In genomic region chr2:28390857-28391563, GRCh38 we compare ENCODE assay signal across 9 cellular contexts. TPM values are rescaled to one million over a fixed set of nuclear protein-coding genes. Genes with fewer than 3 reads are reported as not detected.
A peak's percentile ranks its signal among the peaks of the same experiment; 100 is the strongest.
DNase-seq lines count a peak whose midpoint lies in the region; ATAC-seq and TF ChIP-seq lines count a peak whose summit lies in the region.
"Had no signal": no experiment of that assay in that cellular context is flagged by ENCODE, and none has a peak within 500 bp of the region (broad histone marks: within the 10 kb centered on the region; RNA-seq: fewer than 3 reads in every experiment).

No MANE protein-coding gene starts in this region.

- RAD21 ChIA-PET in HCT116 (lab: Charles Lee; ENCODE audit: low non-redundant PET in 1 of 2, low total read pairs in 2 of 2, uncharacterized antibody in 2 of 2, unreplicated experiment in 2 of 2), result interaction anchor here in 1 of 2 experiments (0.7 kb wide), 1 partner anchor 21 kb away, joined by 4 read pairs; no protein-coding TSS in a partner anchor

- ATAC-seq in HCT116, result peak; percentile 1; the same call in 1 of the 2 replicates
- ATAC-seq in naive thymus-derived CD4-positive, alpha-beta T cell, result no peak
- no peak for ATAC-seq in GM19351 (IDR thresholded peaks at IDR 0.05; ENCODE audit: unreplicated experiment)
- ATAC-seq in GM19463 (IDR thresholded peaks at IDR 0.05; ENCODE audit: unreplicated experiment), result no peak
- no peak for ATAC-seq in HG03039 (IDR thresholded peaks at IDR 0.05; ENCODE audit: unreplicated experiment)

- TF ChIP-seq POLR2A in HCT116 (IDR thresholded peaks at IDR 0.05; ENCODE audit: borderline replicate concordance, extremely low read depth, insufficient read depth, insufficient read length), result peak; percentile 33

- H3K9ac ChIP-seq in HCT116 (ENCODE audit: low read length), result peak overlapping the region; percentile 64

- H3K4me2 ChIP-seq in HCT116 (ENCODE audit: low read length), result peak overlapping the region; percentile 82

- peak overlapping the region; percentile 56 for H2AFZ ChIP-seq in HCT116 (ENCODE audit: low read depth, low read length, poor library complexity, severe bottlenecking)

- intact Hi-C loops in Calu3 (cut with micrococcal nuclease; ENCODE audit: unreplicated experiment) (loop anchor here (5.0 to 10.0 kb wide), 4 partner anchors 159 to 586 kb away; no protein-coding TSS in a partner anchor), HCT116 (cut with micrococcal nuclease) (loop anchor here (5.0 kb wide), 1 partner anchor 419 kb away; no protein-coding TSS in a partner anchor)
- intact Hi-C loops in naive thymus-derived CD4-positive, alpha-beta T cell (cut with micrococcal nuclease), result loop anchor here (1.0 to 10.0 kb wide), 8 partner anchors 25 to 620 kb away; partner anchors contain the start of genes MRPL33 (in 2 of the 2), PPP1CB (in 1 of the 2) and TRMT61B (in 1 of the 2)

- no peaks in the 10 kb centered on the region for H3K9me2 ChIP-seq in HCT116 (ENCODE audit: insufficient read depth)

- peak overlapping the region; percentile 65 for H3K27ac Mint-ChIP-seq in Calu3 (ENCODE audit: unreplicated experiment)
- H3K27ac Mint-ChIP-seq in naive thymus-derived CD4-positive, alpha-beta T cell, result peak overlapping the region in 8 of 9 donors; percentile 72 to 94 (median 90)

- H3K9me3 Mint-ChIP-seq in Calu3 (ENCODE audit: low read depth, unreplicated experiment), result no peaks in the 10 kb centered on the region
- peaks cover 0 to 5% (median 0%) of the 10 kb centered on the region in 11 donors for H3K9me3 Mint-ChIP-seq in naive thymus-derived CD4-positive, alpha-beta T cell
- H3K9me3 Mint-ChIP-seq: central memory CD8-positive, alpha-beta T cell had no signal

- peaks cover 30% of the 10 kb centered on the region for H3K36me3 Mint-ChIP-seq in Calu3 (ENCODE audit: insufficient read depth, unreplicated experiment)
- peaks cover 0 to 4% (median 0%) of the 10 kb centered on the region in 5 donors for H3K36me3 Mint-ChIP-seq in naive thymus-derived CD4-positive, alpha-beta T cell

- peak; percentile 64 for DNase-seq in Calu3
- no peak for DNase-seq in HCT116 (ENCODE audit: low read depth, low spot score)
- no peak for DNase-seq in fibroblast of mammary gland (ENCODE audit: low read depth)
- no peak for DNase-seq in naive thymus-derived CD4-positive, alpha-beta T cell

- CTCF ChIA-PET in Calu3 (lab: Charles Lee), result interaction anchor here (0.6 to 1.8 kb wide), 5 partner anchors 12 to 709 kb away, joined by 3 to 10 read pairs (median 3); no protein-coding TSS in a partner anchor
- CTCF ChIA-PET in HCT116 (lab: Charles Lee), result interaction anchor here (0.8 to 2.7 kb wide), 2 partner anchors 632 to 668 kb away, joined by 4 to 7 read pairs; no protein-coding TSS in a partner anchor
- CTCF ChIA-PET in naive thymus-derived CD4-positive, alpha-beta T cell (lab: Charles Lee), result interaction anchor here (0.7 to 1.1 kb wide), 2 partner anchors 686 to 687 kb away, joined by 3 read pairs; no protein-coding TSS in a partner anchor

- H3K4me1 Mint-ChIP-seq in Calu3 (ENCODE audit: low read depth, unreplicated experiment), result peaks cover 35% of the 10 kb centered on the region
- peaks cover 6 to 44% (median 21%) of the 10 kb centered on the region in 7 donors for H3K4me1 Mint-ChIP-seq in naive thymus-derived CD4-positive, alpha-beta T cell

- no peak for TF ChIP-seq CTCF in Calu3 (IDR thresholded peaks at IDR 0.05; ENCODE audit: unreplicated experiment)
- TF ChIP-seq CTCF in HCT116 (IDR thresholded peaks at IDR 0.05 in 2 of 3, conservative IDR thresholded peaks at IDR 0.05 in 1 of 3; ENCODE audit: borderline replicate concordance in 1 of 3, insufficient read depth in 1 of 3, low read depth in 2 of 3, low read length in 2 of 3), result no peak
- no peak for TF ChIP-seq CTCF in WI38 (IDR thresholded peaks at IDR 0.05; ENCODE audit: low read depth, low read length)
- TF ChIP-seq CTCF in fibroblast of mammary gland (conservative IDR thresholded peaks at IDR 0.05; ENCODE audit: control insufficient read depth, insufficient read depth, low read depth, low read length), result peak; percentile 0

- no peaks in the 10 kb centered on the region for H3K27me3 ChIP-seq in HCT116 (ENCODE audit: insufficient read depth, low read length)
- no peaks in the 10 kb centered on the region for H3K27me3 ChIP-seq in naive thymus-derived CD4-positive, alpha-beta T cell (ENCODE audit: control insufficient read depth in 2 of 2, insufficient read depth in 2 of 2, low read length in 2 of 2)

- H3K27ac ChIP-seq in HCT116 (ENCODE audit: low read depth, low read length), result peak overlapping the region; percentile 93
- peak overlapping the region; percentile 88 for H3K27ac ChIP-seq in naive thymus-derived CD4-positive, alpha-beta T cell (ENCODE audit: low read depth, low read length)

- H3K36me3 ChIP-seq in HCT116 (ENCODE audit: control insufficient read depth in 1 of 2, insufficient read depth in 2 of 2, low read length in 2 of 2), result no peaks in the 10 kb centered on the region
- H3K36me3 ChIP-seq in naive thymus-derived CD4-positive, alpha-beta T cell (ENCODE audit: control insufficient read depth in 2 of 3, insufficient read depth in 3 of 3, low read length in 3 of 3), result no peaks in the 10 kb centered on the region

- TSS peak; percentile 36 for BruUV-seq in Calu3 (replicated peaks; lab: Mats Ljungman, UMichigan)
- TSS peak; percentile 85 for BruUV-seq in HCT116 (replicated peaks; lab: Mats Ljungman, UMichigan)

- no peak for TF ChIP-seq RAD21 in HCT116 (IDR thresholded peaks at IDR 0.05; ENCODE audit: low read depth)

- H4K20me1 ChIP-seq in HCT116 (ENCODE audit: insufficient read depth), result no peaks in the 10 kb centered on the region

- H3K27me3 Mint-ChIP-seq in Calu3 (ENCODE audit: unreplicated experiment), result no peaks in the 10 kb centered on the region
- no peaks in the 10 kb centered on the region for H3K27me3 Mint-ChIP-seq in naive thymus-derived CD4-positive, alpha-beta T cell
- H3K27me3 Mint-ChIP-seq: central memory CD8-positive, alpha-beta T cell had no signal

- H3K9me3 ChIP-seq in HCT116 (ENCODE audit: control insufficient read depth in 1 of 2, insufficient read depth in 1 of 2, low read depth in 1 of 2, low read length in 2 of 2), result no peaks in the 10 kb centered on the region
- no peaks in the 10 kb centered on the region for H3K9me3 ChIP-seq in naive thymus-derived CD4-positive, alpha-beta T cell (ENCODE audit: control insufficient read depth in 2 of 3, low read length in 3 of 3)

- peaks cover 25% of the 10 kb centered on the region for H3K79me2 ChIP-seq in HCT116 (ENCODE audit: insufficient read depth, low read length)

- H3K4me3 ChIP-seq in HCT116 (replicated peaks in 1 of 2; ENCODE audit: low read depth in 1 of 2, low read length in 2 of 2) (peak overlapping the region; percentile 50 to 76), WI38 (ENCODE audit: low read depth, low read length) (peak overlapping the region; percentile 96), fibroblast of mammary gland (ENCODE audit: control insufficient read depth, low read depth, low read length) (peak overlapping the region; percentile 57)
- H3K4me3 ChIP-seq in naive thymus-derived CD4-positive, alpha-beta T cell (ENCODE audit: low read length), result peak overlapping the region; percentile 92

- POLR2A ChIA-PET in HCT116 (lab: Charles Lee), result interaction anchor here (1.5 kb wide), 1 partner anchor 9 kb away, joined by 3 read pairs; no protein-coding TSS in a partner anchor
- POLR2A ChIA-PET in naive thymus-derived CD4-positive, alpha-beta T cell (lab: Charles Lee), result interaction anchor here (0.6 to 1.4 kb wide), 4 partner anchors 13 to 503 kb away, joined by 3 to 6 read pairs (median 3); partner anchors contain the start of gene WDR43

- H3K4me1 ChIP-seq in HCT116 (ENCODE audit: control insufficient read depth in 1 of 2, insufficient read depth in 2 of 2, low read length in 2 of 2), result peaks cover 37 to 64% of the 10 kb centered on the region in 2 experiments
- H3K4me1 ChIP-seq in naive thymus-derived CD4-positive, alpha-beta T cell (ENCODE audit: control insufficient read depth in 2 of 2, insufficient read depth in 2 of 2, low read length in 2 of 2), result peaks cover 16 to 18% of the 10 kb centered on the region in 2 donors

- no peak overlapping the region for H3K4me3 Mint-ChIP-seq in Calu3 (ENCODE audit: low read depth, unreplicated experiment)
- H3K4me3 Mint-ChIP-seq in naive thymus-derived CD4-positive, alpha-beta T cell, result peak overlapping the region in 7 of 10 donors; percentile 85 to 90 (median 87)
- H3K4me3 Mint-ChIP-seq: central memory CD8-positive, alpha-beta T cell had no signal

TF ChIP-seq in HCT116, 20 proteins besides CTCF, POLR2A, EP300 and RAD21 (continues in another document):
- TF ChIP-seq SP1 (IDR thresholded peaks at IDR 0.05; ENCODE audit: low read depth) (no peak), ZFX (IDR thresholded peaks at IDR 0.05) (no peak; the same call in 1 of the 2 replicates), EZH2phosphoT487 (IDR thresholded peaks at IDR 0.05; ENCODE audit: borderline replicate concordance) (no peak), YY1 (IDR thresholded peaks at IDR 0.05; ENCODE audit: extremely low read depth, insufficient replicate concordance, low read depth, low read length) (no peak), EGR1 (IDR thresholded peaks at IDR 0.05; ENCODE audit: low read depth) (no peak), MAX (IDR thresholded peaks at IDR 0.05) (no peak), CEBPB (IDR thresholded peaks at IDR 0.05; ENCODE audit: low read depth) (no peak)
- TF ChIP-seq, protein P1, sequence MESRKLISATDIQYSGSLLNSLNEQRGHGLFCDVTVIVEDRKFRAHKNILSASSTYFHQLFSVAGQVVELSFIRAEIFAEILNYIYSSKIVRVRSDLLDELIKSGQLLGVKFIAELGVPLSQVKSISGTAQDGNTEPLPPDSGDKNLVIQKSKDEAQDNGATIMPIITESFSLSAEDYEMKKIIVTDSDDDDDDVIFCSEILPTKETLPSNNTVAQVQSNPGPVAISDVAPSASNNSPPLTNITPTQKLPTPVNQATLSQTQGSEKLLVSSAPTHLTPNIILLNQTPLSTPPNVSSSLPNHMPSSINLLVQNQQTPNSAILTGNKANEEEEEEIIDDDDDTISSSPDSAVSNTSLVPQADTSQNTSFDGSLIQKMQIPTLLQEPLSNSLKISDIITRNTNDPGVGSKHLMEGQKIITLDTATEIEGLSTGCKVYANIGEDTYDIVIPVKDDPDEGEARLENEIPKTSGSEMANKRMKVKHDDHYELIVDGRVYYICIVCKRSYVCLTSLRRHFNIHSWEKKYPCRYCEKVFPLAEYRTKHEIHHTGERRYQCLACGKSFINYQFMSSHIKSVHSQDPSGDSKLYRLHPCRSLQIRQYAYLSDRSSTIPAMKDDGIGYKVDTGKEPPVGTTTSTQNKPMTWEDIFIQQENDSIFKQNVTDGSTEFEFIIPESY (IDR thresholded peaks at IDR 0.05; ENCODE audit: extremely low read depth, insufficient replicate concordance, low read length), result no peak

RNA-seq across cellular contexts. Expression of gene FOSL2, which starts 1.6 kb away (rescaled TPM):
- total RNA-seq in Calu3 (2022) (53.7 and 57.3 TPM in 2 replicates), HCT116 (2021; ENCODE audit: unreplicated experiment) (44.8 TPM)
- polyA plus RNA-seq in HCT116 (2012), result 21.9 and 28.4 TPM in 2 replicates
- total RNA-seq in naive thymus-derived CD4-positive, alpha-beta T cell, result 100 to 1,000 TPM in 1 of 5 experiments, 10 to 100 TPM in 2, 1 to 10 TPM in 1, under 1 TPM in 1; 0.81 to 251 (median 33.9) TPM
- polyA plus RNA-seq in naive thymus-derived CD4-positive, alpha-beta T cell, result 1 to 10 TPM in 1 of 2 donors, under 1 TPM in 1; 0.25 to 1.3 TPM
